ENCODE assay signal across 23 cellular contexts in genomic region chr6:84866715-84867114, GRCh38.
DNase-seq lines count a peak whose midpoint lies in the region; ATAC-seq and TF ChIP-seq lines count a peak whose summit lies in the region.
"Had no signal": no experiment of that assay in that cellular context is flagged by ENCODE, and none has a peak within 500 bp of the region (broad histone marks: within the 10 kb centered on the region; RNA-seq: fewer than 3 reads in every experiment).

No MANE protein-coding gene starts in this region.

- ATAC-seq in sciatic nerve (peak; percentile 80), omental fat pad (ENCODE audit: low FRiP score) (no peak)
- ATAC-seq: HCT116, SK-N-SH treated with all-trans-retinoic acid at 6 μM for 48 hours, T-cell had no signal

- H3K27ac ChIP-seq in VCaP = peak overlapping the region; percentile 48
- H3K27ac ChIP-seq in WERI-Rb-1 = no peak overlapping the region
- H3K27ac ChIP-seq: KMS-11, Peyer's patch had no signal

- H3K36me3 ChIP-seq in WERI-Rb-1 = no peaks in the 10 kb centered on the region
- H3K36me3 ChIP-seq: MG63, Peyer's patch had no signal

- DNase-seq in HCEC 1CT = peak; percentile 23
- peak; percentile 35 for DNase-seq in fibroblast of the aortic adventitia (ENCODE audit: low read depth)
- DNase-seq in sciatic nerve (ENCODE audit: low spot score) = no peak
- DNase-seq in WERI-Rb-1 = no peak
- DNase-seq in omental fat pad (ENCODE audit: low spot score) = no peak
- no peak for DNase-seq in NCI-H748 treated with DMSO at 0.1 percent for 48 hours (lab: John Stamatoyannopoulos, UW)
- no peak for DNase-seq in nucleus accumbens (lab: John Stamatoyannopoulos, UW)
- DNase-seq: DMS 273 treated with DMSO at 0.1 percent for 48 hours, GF-D8, MG63, NCI-H1048, NCI-H1436, NCI-H2081, NCI-H2171 treated with DMSO at 0.1 percent for 48 hours, NCI-H446, NCI-H526 treated with DMSO at 0.1 percent for 48 hours, Peyer's patch, Right ventricle myocardium superior, T-cell had no signal

- no peak overlapping the region for H3K4me3 ChIP-seq in fibroblast of the aortic adventitia (ENCODE audit: low read depth, low read length)
- no peak overlapping the region for H3K4me3 ChIP-seq in WERI-Rb-1 (ENCODE audit: low read depth, low read length)
- H3K4me3 ChIP-seq: MG63, Peyer's patch had no signal

- intact Hi-C loops in sciatic nerve (cut with DNase I) = no loop called here

- H3K27me3 ChIP-seq in WERI-Rb-1 (ENCODE audit: insufficient read depth, low read depth, severe bottlenecking) = no peaks in the 10 kb centered on the region
- H3K27me3 ChIP-seq: MG63, Peyer's patch had no signal

- no peaks in the 10 kb centered on the region for H3K9me3 ChIP-seq in WERI-Rb-1 (ENCODE audit: severe bottlenecking)
- H3K9me3 ChIP-seq: MG63, Peyer's patch had no signal

- TF ChIP-seq CTCF in VCaP (conservative IDR thresholded peaks at IDR 0.05) = no peak
- no peak for TF ChIP-seq CTCF in fibroblast of the aortic adventitia (IDR thresholded peaks at IDR 0.05; ENCODE audit: insufficient read depth, low read length)
- no peak for TF ChIP-seq CTCF in WERI-Rb-1 (IDR thresholded peaks at IDR 0.05; ENCODE audit: low read depth, low read length)
- no peak for TF ChIP-seq CTCF in omental fat pad (IDR thresholded peaks at IDR 0.05)

Comparison
In these comparisons a context has a peak if more than half of its experiments do, and no peak if none do; other contexts are left out.
1. DNase-seq: peak in HCEC 1CT (single experiment) and fibroblast of the aortic adventitia (single experiment); none in sciatic nerve (single experiment), WERI-Rb-1 (single experiment), omental fat pad (single experiment), NCI-H748 treated with DMSO at 0.1 percent for 48 hours (single experiment) and nucleus accumbens (0 of 56).